Comparison of ENCODE assay signal across 8 cellular contexts in the genomic region with DNA sequence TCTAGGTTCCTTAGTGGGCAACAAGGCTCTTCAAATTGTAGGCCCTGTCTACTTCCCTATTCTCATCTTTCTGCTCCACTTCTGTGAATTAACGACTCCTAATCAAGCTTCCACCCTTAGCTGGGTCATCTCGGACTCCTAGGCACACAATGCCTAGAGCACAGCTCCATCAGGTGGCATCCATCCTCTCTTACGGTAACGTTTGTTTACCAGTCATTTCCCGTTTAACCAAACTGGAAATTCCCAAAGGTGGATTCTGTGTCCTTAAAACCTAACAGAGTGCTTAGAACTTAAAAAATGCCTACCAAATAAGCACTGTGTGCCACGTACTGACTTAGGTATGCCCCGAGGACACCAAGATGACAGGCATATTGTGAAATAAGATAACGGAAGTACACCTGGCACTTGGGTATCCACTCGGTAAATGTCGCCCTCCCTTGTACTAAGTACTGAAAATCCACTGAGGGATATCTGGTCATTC. TPM values are rescaled to one million over a fixed set of nuclear protein-coding genes. Genes with fewer than 3 reads are reported as not detected.
DNase-seq lines count a peak whose midpoint lies in the region; ATAC-seq and TF ChIP-seq lines count a peak whose summit lies in the region.

No MANE protein-coding gene starts in this region.

- H3K9me3 ChIP-seq in hepatocyte (ENCODE audit: low read depth): no peaks in the 10 kb centered on the region

- H3K4me3 ChIP-seq in hepatocyte: peak overlapping the region; percentile 85

- peak overlapping the region; percentile 99 for H3K4me3 Mint-ChIP-seq in activated CD8-positive, alpha-beta T cell treated with anti-CD3 and anti-CD28 coated beads for 36 hours
- peak overlapping the region; percentile 93 for H3K4me3 Mint-ChIP-seq in stimulated activated memory B cell treated with anti-CD40 and anti-IgM and Interleukin-4, amounts not matched to agents 10 μg/mL and 1 μg/mL and 100 μg/mL, for 72 hours

- peaks cover 25% of the 10 kb centered on the region for H3K4me1 ChIP-seq in hepatocyte (ENCODE audit: insufficient read depth)

- H3K9me3 Mint-ChIP-seq in activated CD8-positive, alpha-beta T cell treated with anti-CD3 and anti-CD28 coated beads for 36 hours: peaks cover 2% of the 10 kb centered on the region
- no peaks in the 10 kb centered on the region for H3K9me3 Mint-ChIP-seq in stimulated activated memory B cell treated with anti-CD40 and anti-IgM and Interleukin-4, amounts not matched to agents 10 μg/mL and 1 μg/mL and 100 μg/mL, for 72 hours

- peaks cover 39% of the 10 kb centered on the region for H3K4me1 Mint-ChIP-seq in activated CD8-positive, alpha-beta T cell treated with anti-CD3 and anti-CD28 coated beads for 36 hours (ENCODE audit: low read depth)
- peaks cover 66% of the 10 kb centered on the region for H3K4me1 Mint-ChIP-seq in stimulated activated memory B cell treated with anti-CD40 and anti-IgM and Interleukin-4, amounts not matched to agents 10 μg/mL and 1 μg/mL and 100 μg/mL, for 72 hours

- H3K27me3 Mint-ChIP-seq in activated CD8-positive, alpha-beta T cell treated with anti-CD3 and anti-CD28 coated beads for 36 hours: no peaks in the 10 kb centered on the region
- no peaks in the 10 kb centered on the region for H3K27me3 Mint-ChIP-seq in stimulated activated memory B cell treated with anti-CD40 and anti-IgM and Interleukin-4, amounts not matched to agents 10 μg/mL and 1 μg/mL and 100 μg/mL, for 72 hours

- peaks cover 23% of the 10 kb centered on the region for H3K36me3 Mint-ChIP-seq in activated CD8-positive, alpha-beta T cell treated with anti-CD3 and anti-CD28 coated beads for 36 hours (ENCODE audit: low read depth)
- peaks cover 21% of the 10 kb centered on the region for H3K36me3 Mint-ChIP-seq in stimulated activated memory B cell treated with anti-CD40 and anti-IgM and Interleukin-4, amounts not matched to agents 10 μg/mL and 1 μg/mL and 100 μg/mL, for 72 hours

- no peak for TF ChIP-seq CTCF in activated CD8-positive, alpha-beta T cell treated with anti-CD3 and anti-CD28 coated beads for 36 hours (IDR thresholded peaks at IDR 0.05)
- TF ChIP-seq CTCF in hepatocyte (IDR thresholded peaks at IDR 0.05; ENCODE audit: poor library complexity): no peak

- DNase-seq in EH (ENCODE audit: low read depth) (peak; percentile 40), KBM-7 (peak; percentile 70), hepatocyte (ENCODE audit: low spot score) (no peak), T1000 (lab: John Stamatoyannopoulos, UW) (no peak), posterior cingulate gyrus (no peak)
- peak; percentile 27 for DNase-seq in activated CD8-positive, alpha-beta T cell treated with anti-CD3 and anti-CD28 coated beads for 36 hours

- H3K4me2 ChIP-seq in hepatocyte: peak overlapping the region; percentile 93

- ATAC-seq in activated CD8-positive, alpha-beta T cell treated with anti-CD3 and anti-CD28 coated beads for 36 hours: no peak
- no peak for ATAC-seq in stimulated activated memory B cell treated with anti-CD40 and anti-IgM and Interleukin-4, amounts not matched to agents 10 μg/mL and 1 μg/mL and 100 μg/mL, for 72 hours
- ATAC-seq in GM18502 (IDR thresholded peaks at IDR 0.05; ENCODE audit: poor library complexity, unreplicated experiment): no peak

- H3K36me3 ChIP-seq in hepatocyte (replicated peaks; ENCODE audit: insufficient read depth, low read depth): no peaks in the 10 kb centered on the region

- no peak overlapping the region for H2AFZ ChIP-seq in hepatocyte

- no peak overlapping the region for H3K27ac ChIP-seq in hepatocyte

- peaks cover 25% of the 10 kb centered on the region for H4K20me1 ChIP-seq in hepatocyte (ENCODE audit: insufficient read depth, poor library complexity, severe bottlenecking)

- CTCF ChIA-PET in activated CD8-positive, alpha-beta T cell treated with anti-CD3 and anti-CD28 coated beads for 36 hours (lab: Charles Lee): interaction anchor here (1.5 to 6.7 kb wide), 9 partner anchors 15 to 281 kb away, joined by 4 to 95 read pairs (median 10); a partner anchor contains a TSS

- H3K27me3 ChIP-seq in hepatocyte: no peaks in the 10 kb centered on the region

- peak overlapping the region; percentile 98 for H3K27ac Mint-ChIP-seq in activated CD8-positive, alpha-beta T cell treated with anti-CD3 and anti-CD28 coated beads for 36 hours
- peak overlapping the region; percentile 96 for H3K27ac Mint-ChIP-seq in stimulated activated memory B cell treated with anti-CD40 and anti-IgM and Interleukin-4, amounts not matched to agents 10 μg/mL and 1 μg/mL and 100 μg/mL, for 72 hours

- intact Hi-C loops in activated CD8-positive, alpha-beta T cell treated with anti-CD3 and anti-CD28 coated beads for 36 hours (cut with micrococcal nuclease): no loop called here
- intact Hi-C loops in posterior cingulate gyrus (cut with DNase I): no loop called here

- 19% methylated on average over 10 of the region's 10 CpGs for WGBS in hepatocyte (ENCODE audit: low lambda C conversion rate, missing lambda C conversion rate)

- in situ Hi-C loops in KBM-7 (cut with MboI; ENCODE audit: low pct_unique_long_range_greater_than_20kb, low sequenced_read_pairs): no loop called here

- POLR2A ChIA-PET in activated CD8-positive, alpha-beta T cell treated with anti-CD3 and anti-CD28 coated beads for 36 hours (lab: Charles Lee): interaction anchor here (1.0 to 3.1 kb wide), 6 partner anchors 10 to 177 kb away, joined by 3 to 17 read pairs (median 6); a partner anchor contains a TSS

- peaks cover 54% of the 10 kb centered on the region for H3K79me2 ChIP-seq in hepatocyte

- no peaks in the 10 kb centered on the region for H3K9me2 ChIP-seq in hepatocyte (replicated peaks; ENCODE audit: insufficient read depth)

RNA-seq across cellular contexts. Expression of a gene that starts 1.5 kb away (rescaled TPM):
- total RNA-seq in activated CD8-positive, alpha-beta T cell treated with anti-CD3 and anti-CD28 coated beads for 36 hours: 100 to 1,000 TPM; 203 to 206 TPM
- 61.9 and 93.0 TPM in 2 replicates for total RNA-seq in hepatocyte
- 59.7 and 65.5 TPM in 2 replicates for polyA plus RNA-seq in hepatocyte

Comparison
In these comparisons a context has a peak if more than half of its experiments do, and no peak if none do; other contexts are left out.
1. DNase-seq: peak in EH (single experiment), KBM-7 (single experiment) and activated CD8-positive, alpha-beta T cell treated with anti-CD3 and anti-CD28 coated beads for 36 hours (single experiment); none in hepatocyte (single experiment), T1000 (single experiment) and posterior cingulate gyrus (0 of 10).